ENCODE assay signal across 36 cellular contexts in genomic region chr11:45348729-45349128, GRCh38.
"Had no signal": no experiment of that assay in that cellular context is flagged by ENCODE, and none has a peak within 500 bp of the region (broad histone marks: within the 10 kb centered on the region; RNA-seq: fewer than 3 reads in every experiment).

No MANE protein-coding gene starts in this region.

- H3K27ac ChIP-seq: ascending aorta, breast epithelium, epithelial cell of prostate, esophagus squamous epithelium, gastroesophageal sphincter, WERI-Rb-1 had no signal

- H3K4me1 Mint-ChIP-seq: activated B cell treated with CpG ODN at 0.5 μM for 24 hours; activated naive CD4-positive, alpha-beta T cell treated with anti-CD3 and anti-CD28 coated beads, Interleukin-2, amount 10 ng/mL, durations not matched to agents 7 days and 5 days; activated naive CD8-positive, alpha-beta T cell treated with anti-CD3 and anti-CD28 coated beads, Interleukin-2, amount 10 ng/mL, durations not matched to agents 7 days and 5 days had no signal

- H3K9me3 ChIP-seq: ascending aorta, breast epithelium, esophagus squamous epithelium, gastroesophageal sphincter had no signal

- FAIRE-seq: colon, endometrium, endothelial cell of umbilical vein had no signal

- H3K4me1 ChIP-seq: ascending aorta, breast epithelium, esophagus squamous epithelium, gastroesophageal sphincter had no signal

- H3K9me3 Mint-ChIP-seq: activated B cell treated with CpG ODN at 0.5 μM for 24 hours; activated CD8-positive, alpha-beta T cell treated with anti-CD3 and anti-CD28 coated beads for 36 hours; activated T-cell treated with anti-CD3 and anti-CD28 coated beads, Interleukin-2, amount 50 U/mL, for 24 hours; effector memory CD8-positive, alpha-beta T cell had no signal

- H3K27me3 Mint-ChIP-seq: brain had no signal

- H3K36me3 ChIP-seq: ascending aorta, breast epithelium, esophagus squamous epithelium, gastroesophageal sphincter, WERI-Rb-1 had no signal

- H3K36me3 Mint-ChIP-seq: activated naive CD4-positive, alpha-beta T cell treated with anti-CD3 and anti-CD28 coated beads, Interleukin-2, amount 10 ng/mL, durations not matched to agents 7 days and 5 days; activated naive CD8-positive, alpha-beta T cell treated with anti-CD3 and anti-CD28 coated beads, Interleukin-2, amount 10 ng/mL, durations not matched to agents 7 days and 5 days; brain had no signal

- DNase-seq: activated B cell treated with CpG ODN at 0.5 μM for 24 hours; activated CD4-positive, alpha-beta T cell treated with anti-CD3 and anti-CD28 coated beads for 48 hours; activated CD4-positive, alpha-beta T cell treated with anti-CD3 and anti-CD28 coated beads, Interleukin-2, amount 50 U/mL, for 1 hour; activated CD4-positive, alpha-beta T cell treated with anti-CD3 and anti-CD28 coated beads, Interleukin-2, amount 50 U/mL, for 48 hours; activated CD8-positive, alpha-beta memory T cell treated with anti-CD3 and anti-CD28 coated beads for 24 hours; activated CD8-positive, alpha-beta memory T cell treated with anti-CD3 and anti-CD28 coated beads, Interleukin-2, amount 50 U/mL, for 48 hours; activated CD8-positive, alpha-beta T cell treated with anti-CD3 and anti-CD28 coated beads for 36 hours; activated gamma-delta T cell; activated naive CD4-positive, alpha-beta T cell; activated naive CD4-positive, alpha-beta T cell treated with anti-CD3 and anti-CD28 coated beads, Interleukin-2, amount 10 ng/mL, durations not matched to agents 7 days and 5 days; activated naive CD8-positive, alpha-beta T cell treated with anti-CD3 and anti-CD28 coated beads, Interleukin-2, amount 10 ng/mL, durations not matched to agents 7 days and 5 days; activated T-cell treated with anti-CD3 and anti-CD28 coated beads for 4 hours; activated T-cell treated with anti-CD3 and anti-CD28 coated beads, Interleukin-2, amount 50 U/mL, for 24 hours; activated T-cell treated with anti-CD3 and anti-CD28 coated beads, Interleukin-2, amount 50 U/mL, for 72 hours; caudate nucleus; cortex of kidney; dermis blood vessel endothelial cell; effector CD4-positive, alpha-beta T cell; effector memory CD8-positive, alpha-beta T cell; esophagus squamous epithelium; foreskin melanocyte; T-helper 1 cell; T-helper 17 cell; T1000; WERI-Rb-1 had no signal

- ATAC-seq: activated CD4-positive, CD25-positive, alpha-beta regulatory T cell treated with anti-CD3 and anti-CD28 coated beads, Interleukin-2, amount 50 U/mL, for 24 hours; activated CD8-positive, alpha-beta T cell treated with anti-CD3 and anti-CD28 coated beads for 36 hours; activated naive CD4-positive, alpha-beta T cell treated with anti-CD3 and anti-CD28 coated beads, Interleukin-2, amount 50 U/mL, for 72 hours; activated T-cell treated with anti-CD3 and anti-CD28 coated beads, Interleukin-2, amount 50 U/mL, for 72 hours; effector memory CD8-positive, alpha-beta T cell; gastroesophageal sphincter; T-helper 17 cell had no signal

- H3K4me3 ChIP-seq: ascending aorta, breast epithelium, esophagus squamous epithelium, gastroesophageal sphincter had no signal

- H3K27me3 ChIP-seq: ascending aorta had no signal

- H3K4me3 Mint-ChIP-seq: activated B cell treated with CpG ODN at 0.5 μM for 24 hours; activated CD8-positive, alpha-beta T cell treated with anti-CD3 and anti-CD28 coated beads for 36 hours; activated naive CD4-positive, alpha-beta T cell treated with anti-CD3 and anti-CD28 coated beads, Interleukin-2, amount 10 ng/mL, durations not matched to agents 7 days and 5 days; activated naive CD8-positive, alpha-beta T cell treated with anti-CD3 and anti-CD28 coated beads, Interleukin-2, amount 10 ng/mL, durations not matched to agents 7 days and 5 days; activated T-cell treated with anti-CD3 and anti-CD28 coated beads, Interleukin-2, amount 50 U/mL, for 24 hours; activated T-cell treated with anti-CD3 and anti-CD28 coated beads, Interleukin-2, amount 50 U/mL, for 72 hours; brain; effector memory CD8-positive, alpha-beta T cell; T-helper 17 cell; T-helper 2 cell treated with Interferon-gamma antibody and Interleukin-4, amounts not matched to agents 5 μg/mL and 100 μg/mL, for 36 hours had no signal

- H3K27ac Mint-ChIP-seq: activated B cell treated with CpG ODN at 0.5 μM for 24 hours; activated CD8-positive, alpha-beta T cell treated with anti-CD3 and anti-CD28 coated beads for 36 hours; activated naive CD4-positive, alpha-beta T cell treated with anti-CD3 and anti-CD28 coated beads, Interleukin-2, amount 10 ng/mL, durations not matched to agents 7 days and 5 days; activated naive CD4-positive, alpha-beta T cell treated with anti-CD3 and anti-CD28 coated beads, Interleukin-2, amount 50 U/mL, for 72 hours; activated naive CD8-positive, alpha-beta T cell treated with anti-CD3 and anti-CD28 coated beads, Interleukin-2, amount 10 ng/mL, durations not matched to agents 7 days and 5 days; activated T-cell treated with anti-CD3 and anti-CD28 coated beads, Interleukin-2, amount 50 U/mL, for 24 hours; activated T-cell treated with anti-CD3 and anti-CD28 coated beads, Interleukin-2, amount 50 U/mL, for 72 hours; effector memory CD8-positive, alpha-beta T cell; T-helper 17 cell; T-helper 2 cell treated with Interferon-gamma antibody and Interleukin-4, amounts not matched to agents 5 μg/mL and 100 μg/mL, for 36 hours had no signal
